1 cellular context compared by ENCODE assay signal in the genomic region with DNA sequence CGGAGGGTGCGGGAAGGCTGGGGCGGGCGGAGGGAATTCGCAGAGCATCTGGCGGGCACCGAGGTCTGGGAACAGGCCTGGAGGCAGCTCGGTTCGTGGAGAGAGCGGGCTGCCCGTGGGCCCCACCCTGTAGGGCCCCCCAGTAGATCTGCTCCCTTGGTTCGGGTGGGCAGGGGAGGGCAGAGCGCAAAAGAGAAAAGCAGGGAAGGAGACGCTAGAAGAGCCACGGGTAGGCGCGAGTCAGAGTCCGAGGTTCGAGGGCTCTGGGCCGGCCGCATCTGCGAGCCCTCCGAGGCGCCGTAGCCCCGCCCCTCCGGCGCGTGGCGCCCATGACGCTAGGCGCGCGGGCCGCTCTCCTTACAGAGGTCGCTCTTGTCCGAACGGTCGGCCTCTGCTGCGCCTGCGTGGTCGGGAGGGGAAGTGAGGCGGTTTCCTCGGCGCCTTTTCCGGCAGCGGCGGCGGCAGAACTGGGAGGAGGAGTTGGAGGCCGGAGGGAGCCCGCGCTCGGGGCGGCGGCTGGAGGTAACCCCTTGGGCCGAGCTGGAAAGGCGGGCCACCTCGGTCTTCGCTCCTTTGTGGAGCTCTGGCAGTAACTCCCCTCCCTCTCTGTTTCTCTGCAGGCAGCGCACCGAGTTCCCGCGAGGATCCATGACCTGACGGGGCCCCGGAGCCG.
TF ChIP-seq lines count a peak whose summit lies in the region.

TSS of gene ARF6 (plus strand) at position 447 of the 673 bp plus-strand sequence. CDS start 655 bp downstream, outside the sequence.

TF ChIP-seq in K562, 482 proteins besides CTCF, POLR2A, EP300 and RAD21 (continued from another document and continues in another):
- TF ChIP-seq ETV6 (IDR thresholded peaks at IDR 0.05; ENCODE audit: borderline replicate concordance in 1 of 2, low read depth in 2 of 2, low read length in 1 of 2) (peak; percentile 31 to 68; a peak in 2 of 4 replicates), ETV6 (CRISPR knock-in tag; IDR thresholded peaks at IDR 0.05; ENCODE audit: borderline replicate concordance) (no peak), FOSL1 (tag; conservative IDR thresholded peaks at IDR 0.05) (peak; percentile 20; the same call in 1 of the 2 replicates), ZFX (CRISPR knock-in tag; IDR thresholded peaks at IDR 0.05) (peak; percentile 92), KLF1 (tag; IDR thresholded peaks at IDR 0.05) (peak; percentile 19; the same call in 1 of the 2 replicates), MED1 (CRISPR knock-in tag; IDR thresholded peaks at IDR 0.05; ENCODE audit: borderline replicate concordance) (no peak), SAFB (IDR thresholded peaks at IDR 0.05; ENCODE audit: borderline replicate concordance, low read depth, low read length) (0 out of 2 replicates have a peak, but pooled peaks have one; percentile 8), ETV5 (CRISPR knock-in tag; IDR thresholded peaks at IDR 0.05; ENCODE audit: low read depth) (no peak), SNIP1 (IDR thresholded peaks at IDR 0.05; ENCODE audit: low read depth) (no peak), HEY1 (CRISPR knock-in tag; IDR thresholded peaks at IDR 0.05; ENCODE audit: borderline replicate concordance) (no peak), MEIS2 (IDR thresholded peaks at IDR 0.05; ENCODE audit: partially characterized antibody) (peak; percentile 37), ATF1 (CRISPR knock-in tag; IDR thresholded peaks at IDR 0.05) (peak; percentile 48; the same call in 1 of the 2 replicates), ATF1 (tag; IDR thresholded peaks at IDR 0.05) (peak; percentile 85), KAT2B (IDR thresholded peaks at IDR 0.05; ENCODE audit: low read depth, low read length) (no peak), HLTF (IDR thresholded peaks at IDR 0.05) (0 out of 2 replicates have a peak, but pooled peaks have one; percentile 1), TAF9B (IDR thresholded peaks at IDR 0.05; ENCODE audit: partially characterized antibody) (peak; percentile 69), HOXB6 (CRISPR knock-in tag; IDR thresholded peaks at IDR 0.05; ENCODE audit: borderline replicate concordance) (no peak), SP1 (CRISPR knock-in tag; IDR thresholded peaks at IDR 0.05) (peak; percentile 74), HDAC2 (IDR thresholded peaks at IDR 0.05) (0 out of 2 replicates have a peak, but pooled peaks have one; percentile 13), LEF1 (IDR thresholded peaks at IDR 0.05) (no peak), ILF3 (IDR thresholded peaks at IDR 0.05; ENCODE audit: borderline replicate concordance) (no peak; the same call in 1 of the 2 replicates), EGR1 (conservative IDR thresholded peaks at IDR 0.05) (no peak), ASH1L (IDR thresholded peaks at IDR 0.05; ENCODE audit: borderline replicate concordance, low read depth, partially characterized antibody) (no peak), ZNF699 (CRISPR knock-in tag; IDR thresholded peaks at IDR 0.05; ENCODE audit: insufficient replicate concordance) (no peak), ZNF232 (CRISPR knock-in tag; IDR thresholded peaks at IDR 0.05) (no peak), ZNF184 (CRISPR knock-in tag; IDR thresholded peaks at IDR 0.05) (no peak), RB1 (IDR thresholded peaks at IDR 0.05; ENCODE audit: low read depth) (peak; percentile 78; the same call in 1 of the 2 replicates), SUPT5H (IDR thresholded peaks at IDR 0.05) (peak; percentile 87), FOXA3 (CRISPR knock-in tag; conservative IDR thresholded peaks at IDR 0.05 in 1 of 2, IDR thresholded peaks at IDR 0.05 in 1 of 2) (no peak), CREB1 (IDR thresholded peaks at IDR 0.05) (peak; percentile 85), CREB1 (CRISPR knock-in tag; IDR thresholded peaks at IDR 0.05) (peak; percentile 87), ATF7 (IDR thresholded peaks at IDR 0.05) (peak; percentile 44; the same call in 1 of the 2 replicates), ZNF407 (IDR thresholded peaks at IDR 0.05; ENCODE audit: low read depth) (peak; percentile 91)
- TF ChIP-seq, protein P1, sequence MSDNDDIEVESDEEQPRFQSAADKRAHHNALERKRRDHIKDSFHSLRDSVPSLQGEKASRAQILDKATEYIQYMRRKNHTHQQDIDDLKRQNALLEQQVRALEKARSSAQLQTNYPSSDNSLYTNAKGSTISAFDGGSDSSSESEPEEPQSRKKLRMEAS (CRISPR knock-in tag; IDR thresholded peaks at IDR 0.05) = peak; percentile 77
- TF ChIP-seq, protein P2, sequence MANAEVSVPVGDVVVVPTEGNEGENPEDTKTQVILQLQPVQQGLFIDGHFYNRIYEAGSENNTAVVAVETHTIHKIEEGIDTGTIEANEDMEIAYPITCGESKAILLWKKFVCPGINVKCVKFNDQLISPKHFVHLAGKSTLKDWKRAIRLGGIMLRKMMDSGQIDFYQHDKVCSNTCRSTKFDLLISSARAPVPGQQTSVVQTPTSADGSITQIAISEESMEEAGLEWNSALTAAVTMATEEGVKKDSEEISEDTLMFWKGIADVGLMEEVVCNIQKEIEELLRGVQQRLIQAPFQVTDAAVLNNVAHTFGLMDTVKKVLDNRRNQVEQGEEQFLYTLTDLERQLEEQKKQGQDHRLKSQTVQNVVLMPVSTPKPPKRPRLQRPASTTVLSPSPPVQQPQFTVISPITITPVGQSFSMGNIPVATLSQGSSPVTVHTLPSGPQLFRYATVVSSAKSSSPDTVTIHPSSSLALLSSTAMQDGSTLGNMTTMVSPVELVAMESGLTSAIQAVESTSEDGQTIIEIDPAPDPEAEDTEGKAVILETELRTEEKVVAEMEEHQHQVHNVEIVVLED (CRISPR knock-in tag; IDR thresholded peaks at IDR 0.05) = peak; percentile 83
- TF ChIP-seq, protein P3, sequence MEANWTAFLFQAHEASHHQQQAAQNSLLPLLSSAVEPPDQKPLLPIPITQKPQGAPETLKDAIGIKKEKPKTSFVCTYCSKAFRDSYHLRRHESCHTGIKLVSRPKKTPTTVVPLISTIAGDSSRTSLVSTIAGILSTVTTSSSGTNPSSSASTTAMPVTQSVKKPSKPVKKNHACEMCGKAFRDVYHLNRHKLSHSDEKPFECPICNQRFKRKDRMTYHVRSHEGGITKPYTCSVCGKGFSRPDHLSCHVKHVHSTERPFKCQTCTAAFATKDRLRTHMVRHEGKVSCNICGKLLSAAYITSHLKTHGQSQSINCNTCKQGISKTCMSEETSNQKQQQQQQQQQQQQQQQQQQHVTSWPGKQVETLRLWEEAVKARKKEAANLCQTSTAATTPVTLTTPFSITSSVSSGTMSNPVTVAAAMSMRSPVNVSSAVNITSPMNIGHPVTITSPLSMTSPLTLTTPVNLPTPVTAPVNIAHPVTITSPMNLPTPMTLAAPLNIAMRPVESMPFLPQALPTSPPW (CRISPR knock-in tag; IDR thresholded peaks at IDR 0.05) = peak; percentile 57
- TF ChIP-seq, protein P4, sequence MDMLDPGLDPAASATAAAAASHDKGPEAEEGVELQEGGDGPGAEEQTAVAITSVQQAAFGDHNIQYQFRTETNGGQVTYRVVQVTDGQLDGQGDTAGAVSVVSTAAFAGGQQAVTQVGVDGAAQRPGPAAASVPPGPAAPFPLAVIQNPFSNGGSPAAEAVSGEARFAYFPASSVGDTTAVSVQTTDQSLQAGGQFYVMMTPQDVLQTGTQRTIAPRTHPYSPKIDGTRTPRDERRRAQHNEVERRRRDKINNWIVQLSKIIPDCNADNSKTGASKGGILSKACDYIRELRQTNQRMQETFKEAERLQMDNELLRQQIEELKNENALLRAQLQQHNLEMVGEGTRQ (CRISPR knock-in tag; IDR thresholded peaks at IDR 0.05) = 0 out of 2 replicates have a peak, but pooled peaks have one; percentile 2
- TF ChIP-seq, protein P5, sequence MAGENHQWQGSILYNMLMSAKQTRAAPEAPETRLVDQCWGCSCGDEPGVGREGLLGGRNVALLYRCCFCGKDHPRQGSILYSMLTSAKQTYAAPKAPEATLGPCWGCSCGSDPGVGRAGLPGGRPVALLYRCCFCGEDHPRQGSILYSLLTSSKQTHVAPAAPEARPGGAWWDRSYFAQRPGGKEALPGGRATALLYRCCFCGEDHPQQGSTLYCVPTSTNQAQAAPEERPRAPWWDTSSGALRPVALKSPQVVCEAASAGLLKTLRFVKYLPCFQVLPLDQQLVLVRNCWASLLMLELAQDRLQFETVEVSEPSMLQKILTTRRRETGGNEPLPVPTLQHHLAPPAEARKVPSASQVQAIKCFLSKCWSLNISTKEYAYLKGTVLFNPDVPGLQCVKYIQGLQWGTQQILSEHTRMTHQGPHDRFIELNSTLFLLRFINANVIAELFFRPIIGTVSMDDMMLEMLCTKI (IDR thresholded peaks at IDR 0.05; ENCODE audit: partially characterized antibody) = no peak
- TF ChIP-seq, protein P6, sequence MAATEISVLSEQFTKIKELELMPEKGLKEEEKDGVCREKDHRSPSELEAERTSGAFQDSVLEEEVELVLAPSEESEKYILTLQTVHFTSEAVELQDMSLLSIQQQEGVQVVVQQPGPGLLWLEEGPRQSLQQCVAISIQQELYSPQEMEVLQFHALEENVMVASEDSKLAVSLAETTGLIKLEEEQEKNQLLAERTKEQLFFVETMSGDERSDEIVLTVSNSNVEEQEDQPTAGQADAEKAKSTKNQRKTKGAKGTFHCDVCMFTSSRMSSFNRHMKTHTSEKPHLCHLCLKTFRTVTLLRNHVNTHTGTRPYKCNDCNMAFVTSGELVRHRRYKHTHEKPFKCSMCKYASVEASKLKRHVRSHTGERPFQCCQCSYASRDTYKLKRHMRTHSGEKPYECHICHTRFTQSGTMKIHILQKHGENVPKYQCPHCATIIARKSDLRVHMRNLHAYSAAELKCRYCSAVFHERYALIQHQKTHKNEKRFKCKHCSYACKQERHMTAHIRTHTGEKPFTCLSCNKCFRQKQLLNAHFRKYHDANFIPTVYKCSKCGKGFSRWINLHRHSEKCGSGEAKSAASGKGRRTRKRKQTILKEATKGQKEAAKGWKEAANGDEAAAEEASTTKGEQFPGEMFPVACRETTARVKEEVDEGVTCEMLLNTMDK (IDR thresholded peaks at IDR 0.05; ENCODE audit: borderline replicate concordance, insufficient read depth, low read depth, low read length, poor library complexity, severe bottlenecking) = peak; percentile 25
- TF ChIP-seq, protein P7, sequence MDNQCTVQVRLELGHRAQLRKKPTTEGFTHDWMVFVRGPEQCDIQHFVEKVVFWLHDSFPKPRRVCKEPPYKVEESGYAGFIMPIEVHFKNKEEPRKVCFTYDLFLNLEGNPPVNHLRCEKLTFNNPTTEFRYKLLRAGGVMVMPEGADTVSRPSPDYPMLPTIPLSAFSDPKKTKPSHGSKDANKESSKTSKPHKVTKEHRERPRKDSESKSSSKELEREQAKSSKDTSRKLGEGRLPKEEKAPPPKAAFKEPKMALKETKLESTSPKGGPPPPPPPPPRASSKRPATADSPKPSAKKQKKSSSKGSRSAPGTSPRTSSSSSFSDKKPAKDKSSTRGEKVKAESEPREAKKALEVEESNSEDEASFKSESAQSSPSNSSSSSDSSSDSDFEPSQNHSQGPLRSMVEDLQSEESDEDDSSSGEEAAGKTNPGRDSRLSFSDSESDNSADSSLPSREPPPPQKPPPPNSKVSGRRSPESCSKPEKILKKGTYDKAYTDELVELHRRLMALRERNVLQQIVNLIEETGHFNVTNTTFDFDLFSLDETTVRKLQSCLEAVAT (IDR thresholded peaks at IDR 0.05) = peak; percentile 10 to 76; a peak in 2 of 4 replicates
- TF ChIP-seq, protein P8, sequence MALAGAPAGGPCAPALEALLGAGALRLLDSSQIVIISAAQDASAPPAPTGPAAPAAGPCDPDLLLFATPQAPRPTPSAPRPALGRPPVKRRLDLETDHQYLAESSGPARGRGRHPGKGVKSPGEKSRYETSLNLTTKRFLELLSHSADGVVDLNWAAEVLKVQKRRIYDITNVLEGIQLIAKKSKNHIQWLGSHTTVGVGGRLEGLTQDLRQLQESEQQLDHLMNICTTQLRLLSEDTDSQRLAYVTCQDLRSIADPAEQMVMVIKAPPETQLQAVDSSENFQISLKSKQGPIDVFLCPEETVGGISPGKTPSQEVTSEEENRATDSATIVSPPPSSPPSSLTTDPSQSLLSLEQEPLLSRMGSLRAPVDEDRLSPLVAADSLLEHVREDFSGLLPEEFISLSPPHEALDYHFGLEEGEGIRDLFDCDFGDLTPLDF (CRISPR knock-in tag; IDR thresholded peaks at IDR 0.05) = peak; percentile 79
